8 cellular contexts compared by ENCODE assay signal in genomic region chr4:165301833-165302232, GRCh38. TPM values are rescaled to one million over a fixed set of nuclear protein-coding genes. Genes with fewer than 3 reads are reported as not detected.
DNase-seq lines count a peak whose midpoint lies in the region; ATAC-seq, FAIRE-seq and TF ChIP-seq lines count a peak whose summit lies in the region.
"Had no signal": no experiment of that assay in that cellular context is flagged by ENCODE, and none has a peak within 500 bp of the region (broad histone marks: within the 10 kb centered on the region; RNA-seq: fewer than 3 reads in every experiment).

No MANE protein-coding gene starts in this region.

- DNase-seq in NAMALWA (ENCODE audit: low spot score) (peak; percentile 33), epithelial cell of esophagus (ENCODE audit: low read depth) (no peak), frontal cortex (ENCODE audit: low spot score in 2 of 2) (no peak)
- DNase-seq in activated CD4-positive, alpha-beta T cell treated with anti-CD3 and anti-CD28 coated beads for 48 hours, result no peak

- ATAC-seq in GM18511 (IDR thresholded peaks at IDR 0.05; ENCODE audit: unreplicated experiment) (peak; percentile 95), GM21737 (IDR thresholded peaks at IDR 0.05; ENCODE audit: unreplicated experiment) (peak; percentile 95)

- peak overlapping the region in 1 of 2 donors; percentile 26 for H3K9ac ChIP-seq in stomach smooth muscle (ENCODE audit: low read length in 2 of 2)

- H3K27me3 ChIP-seq in stomach smooth muscle (ENCODE audit: control insufficient read depth in 1 of 2, insufficient read depth in 2 of 2, low read length in 2 of 2), result no peaks in the 10 kb centered on the region

- no peak overlapping the region for H3K27ac ChIP-seq in stomach smooth muscle (ENCODE audit: low read length)
- H3K27ac ChIP-seq: VCaP had no signal

- no peak for TF ChIP-seq CTCF in epithelial cell of esophagus (IDR thresholded peaks at IDR 0.05; ENCODE audit: insufficient read depth, low read depth, low read length, missing control alignments)

- no peak for FAIRE-seq in frontal cortex (lab: Jason Lieb, UNC)

- H3K36me3 ChIP-seq in stomach smooth muscle (ENCODE audit: control insufficient read depth in 2 of 2, insufficient read depth in 2 of 2, low read length in 2 of 2), result peaks cover 0 to 7% of the 10 kb centered on the region in 2 donors

- H3K9me3 ChIP-seq in stomach smooth muscle (ENCODE audit: control insufficient read depth in 2 of 2, low read length in 2 of 2), result no peaks in the 10 kb centered on the region

- no peaks in the 10 kb centered on the region for H3K4me1 ChIP-seq in stomach smooth muscle (ENCODE audit: control insufficient read depth, insufficient read depth, low read length)

- H3K4me3 ChIP-seq in epithelial cell of esophagus (ENCODE audit: low read length) (peak overlapping the region; percentile 3), stomach smooth muscle (ENCODE audit: low read length in 2 of 2) (peak overlapping the region; percentile 61 to 65)

RNA-seq across cellular contexts. Expression of gene MSMO1, which starts 25.6 kb away (rescaled TPM):
- 705 TPM for total RNA-seq in frontal cortex
